Comparison of ENCODE assay signal across 13 cellular contexts in the genomic region with DNA sequence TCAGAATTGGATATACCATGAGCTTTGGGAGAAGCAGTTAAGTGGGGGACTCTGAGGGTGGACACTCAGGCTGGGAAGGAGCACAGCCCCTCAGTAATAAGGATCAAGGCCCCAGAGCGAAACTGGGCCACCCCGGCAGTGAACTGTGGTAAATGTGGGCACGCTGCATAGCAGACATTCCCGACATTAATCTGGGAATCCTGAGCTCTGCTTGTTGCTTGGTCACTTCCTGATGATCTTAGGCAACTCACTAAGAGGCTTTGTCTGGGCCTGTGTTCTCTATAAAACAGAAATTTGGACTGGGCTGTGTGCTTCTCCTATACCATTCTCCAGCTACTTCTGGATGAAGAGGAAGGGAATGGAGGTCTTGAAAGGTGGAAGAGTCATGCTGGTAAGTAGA. TPM values are rescaled to one million over a fixed set of nuclear protein-coding genes. Genes with fewer than 3 reads are reported as not detected.
DNase-seq lines count a peak whose midpoint lies in the region; ATAC-seq and TF ChIP-seq lines count a peak whose summit lies in the region.
"Had no signal": no experiment of that assay in that cellular context is flagged by ENCODE, and none has a peak within 500 bp of the region (broad histone marks: within the 10 kb centered on the region; RNA-seq: fewer than 3 reads in every experiment).

No MANE protein-coding gene starts in this region.

- POLR2A ChIA-PET in WTC11 (lab: Charles Lee): no interaction called here

- H3K36me3 ChIP-seq in skeletal muscle tissue (ENCODE audit: control insufficient read depth in 3 of 3, insufficient read depth in 3 of 3, low read length in 3 of 3): peaks cover 0 to 5% (median 4%) of the 10 kb centered on the region in 3 donors
- H3K36me3 ChIP-seq: cardiac muscle cell had no signal

- peak overlapping the region; percentile 65 for H3K27ac ChIP-seq in foreskin keratinocyte
- H3K27ac ChIP-seq in skeletal muscle tissue (ENCODE audit: low read depth, low read length): peak overlapping the region; percentile 2
- H3K27ac ChIP-seq: cardiac muscle cell, SK-N-MC had no signal

- H3K4me1 ChIP-seq in foreskin keratinocyte: peaks cover 28% of the 10 kb centered on the region
- H3K4me1 ChIP-seq in skeletal muscle tissue (ENCODE audit: control insufficient read depth in 3 of 3, insufficient read depth in 3 of 3, low read length in 3 of 3): peaks cover 19 to 39% (median 20%) of the 10 kb centered on the region in 3 donors

- H3K36me3 Mint-ChIP-seq in WTC11: no peaks in the 10 kb centered on the region

- H3K27me3 ChIP-seq in foreskin keratinocyte: no peaks in the 10 kb centered on the region
- no peaks in the 10 kb centered on the region for H3K27me3 ChIP-seq in skeletal muscle tissue (ENCODE audit: control insufficient read depth in 3 of 3, insufficient read depth in 3 of 3, low read length in 3 of 3)
- H3K27me3 ChIP-seq: cardiac muscle cell had no signal

- H3K9me3 Mint-ChIP-seq in WTC11: no peaks in the 10 kb centered on the region
- H3K9me3 Mint-ChIP-seq: activated CD4-positive, alpha-beta memory T cell treated with anti-CD3 and anti-CD28 coated beads for 36 hours had no signal

- no peak overlapping the region for H3K4me3 ChIP-seq in skeletal muscle tissue (ENCODE audit: low read length in 3 of 3)
- H3K4me3 ChIP-seq: cardiac muscle cell, SK-N-MC had no signal

- CTCF ChIA-PET in WTC11 (lab: Charles Lee): interaction anchor here (0.6 kb wide), 1 partner anchor 86 kb away, joined by 3 read pairs; no protein-coding TSS in a partner anchor

- peaks cover 25% of the 10 kb centered on the region for H3K4me1 Mint-ChIP-seq in WTC11

- peak overlapping the region in 1 of 3 donors; percentile 5 for H3K9ac ChIP-seq in skeletal muscle tissue (ENCODE audit: low read depth in 1 of 3, low read length in 3 of 3)

- TF ChIP-seq CTCF in WTC11 (IDR thresholded peaks at IDR 0.05): no peak
- TF ChIP-seq CTCF in foreskin keratinocyte (conservative IDR thresholded peaks at IDR 0.05): no peak

- H3K27ac Mint-ChIP-seq in WTC11: peak overlapping the region; percentile 70
- H3K27ac Mint-ChIP-seq: activated CD4-positive, alpha-beta memory T cell treated with anti-CD3 and anti-CD28 coated beads for 36 hours had no signal

- no peak overlapping the region for H3K4me3 Mint-ChIP-seq in WTC11
- H3K4me3 Mint-ChIP-seq: activated CD4-positive, alpha-beta memory T cell treated with anti-CD3 and anti-CD28 coated beads for 36 hours had no signal

- H3K27me3 Mint-ChIP-seq in WTC11 (ENCODE audit: low read depth): no peaks in the 10 kb centered on the region; the same call in 1 of the 2 replicates
- H3K27me3 Mint-ChIP-seq: activated CD4-positive, alpha-beta memory T cell treated with anti-CD3 and anti-CD28 coated beads for 36 hours had no signal

- DNase-seq in H4 (ENCODE audit: low spot score) (peak; percentile 80), WTC11 (ENCODE audit: low spot score) (no peak), foreskin keratinocyte (peak; percentile 74 to 87), midbrain (lab: John Stamatoyannopoulos, UW) (no peak)
- DNase-seq in stimulated activated CD4-positive, alpha-beta T cell treated with anti-CD3 and anti-CD28 coated beads, Interleukin-4, amount 100 ng/mL, for 4 hours: no peak
- DNase-seq: activated CD4-positive, alpha-beta memory T cell treated with anti-CD3 and anti-CD28 coated beads for 36 hours; NCI-H446 treated with DMSO at 0.1 percent for 48 hours; occipital lobe had no signal

- ATAC-seq in WTC11 (peak; percentile 25), foreskin keratinocyte (peak; percentile 45), HG02885 (IDR thresholded peaks at IDR 0.05; ENCODE audit: poor library complexity, unreplicated experiment) (no peak), GM21786 (IDR thresholded peaks at IDR 0.05; ENCODE audit: unreplicated experiment) (no peak)

- H3K9me3 ChIP-seq in skeletal muscle tissue (ENCODE audit: control insufficient read depth in 3 of 3, low read length in 3 of 3): no peaks in the 10 kb centered on the region

TF ChIP-seq in WTC11, 78 proteins besides CTCF, POLR2A, EP300 and RAD21:
- TF ChIP-seq TP53 (CRISPR knock-in tag; IDR thresholded peaks at IDR 0.05) (no peak), ZNF425 (CRISPR knock-in tag; conservative IDR thresholded peaks at IDR 0.05) (no peak), ZSCAN18 (CRISPR knock-in tag; IDR thresholded peaks at IDR 0.05) (no peak), CDX4 (CRISPR knock-in tag; IDR thresholded peaks at IDR 0.05; ENCODE audit: borderline replicate concordance) (no peak)

RNA-seq across cellular contexts. Expression of gene TGFBRAP1, which starts 4.8 kb away (rescaled TPM):
- total RNA-seq in H4 (2014; rRNA removed; shearing (Covaris generic)): 13.8 and 14.6 TPM in 2 replicates
- total RNA-seq in WTC11 (2021) (15.8 to 16.3 TPM (median 16.3 TPM) in 3 replicates), foreskin keratinocyte (15.7 and 18.8 TPM in 2 replicates), skeletal muscle tissue (7.3 TPM)
- polyA plus RNA-seq in foreskin keratinocyte: 5.8 and 7.4 TPM in 2 replicates

RNA-seq across cellular contexts. Expression of gene C2orf49, which starts 12.6 kb away (rescaled TPM):
- total RNA-seq in H4 (2014; rRNA removed; shearing (Covaris generic)): 12.1 and 18.1 TPM in 2 replicates
- 15.9 to 17.2 TPM (median 16.6 TPM) in 3 replicates for total RNA-seq in WTC11 (2021)
- 16.7 and 18.4 TPM in 2 replicates for total RNA-seq in foreskin keratinocyte
- 11.1 and 13.2 TPM in 2 replicates for polyA plus RNA-seq in foreskin keratinocyte
- 13.0 TPM for total RNA-seq in skeletal muscle tissue

Comparison
In these comparisons a context has a peak if more than half of its experiments do, and no peak if none do; other contexts are left out.
1. DNase-seq: peak in H4 (single experiment) and foreskin keratinocyte (2 of 2); none in WTC11 (single experiment), midbrain (single experiment) and stimulated activated CD4-positive, alpha-beta T cell treated with anti-CD3 and anti-CD28 coated beads, Interleukin-4, amount 100 ng/mL, for 4 hours (0 of 2).
2. ATAC-seq: peak in WTC11 (single experiment) and foreskin keratinocyte (single experiment); none in HG02885 (single experiment) and GM21786 (single experiment).